17 cellular contexts compared by ENCODE assay signal in the genomic region with DNA sequence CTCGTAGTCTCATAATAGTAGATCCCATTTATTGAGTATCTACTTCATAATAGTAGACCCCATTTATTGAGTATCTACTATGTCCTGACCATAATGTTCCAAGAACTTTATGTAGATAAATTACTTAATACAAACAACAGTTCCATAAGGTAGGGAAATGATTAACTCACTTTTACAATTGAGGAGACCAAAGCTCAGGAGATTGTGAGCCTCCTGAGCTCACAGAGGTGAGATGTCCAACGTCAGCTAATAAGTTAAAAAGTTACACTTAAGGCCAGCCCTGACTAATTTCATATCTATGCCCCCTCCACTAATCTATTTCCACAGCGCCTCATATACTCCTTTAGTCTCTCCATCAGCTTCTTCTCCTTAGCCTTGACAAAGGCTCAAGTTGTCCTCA.
"Had no signal": no experiment of that assay in that cellular context is flagged by ENCODE, and none has a peak within 500 bp of the region (broad histone marks: within the 10 kb centered on the region; RNA-seq: fewer than 3 reads in every experiment).

No MANE protein-coding gene starts in this region.

- H3K27me3 ChIP-seq: dorsolateral prefrontal cortex, gastrocnemius medialis, heart right ventricle, neutrophil, sigmoid colon, tibial artery, upper lobe of right lung had no signal

- H3K9me3 ChIP-seq: gastrocnemius medialis, heart right ventricle, neutrophil, sigmoid colon, tibial artery, upper lobe of right lung had no signal

- H3K36me3 ChIP-seq: gastrocnemius medialis, sigmoid colon, tibial artery, upper lobe of right lung had no signal

- H3K27ac ChIP-seq: gastrocnemius medialis, heart right ventricle, neutrophil, sigmoid colon, tibial artery, upper lobe of right lung had no signal

- H3K27me3 Mint-ChIP-seq: naive thymus-derived CD8-positive, alpha-beta T cell had no signal

- H3K4me1 ChIP-seq: gastrocnemius medialis, sigmoid colon, tibial artery had no signal

- H3K9me3 Mint-ChIP-seq: immature natural killer cell; naive thymus-derived CD8-positive, alpha-beta T cell had no signal

- DNase-seq: central memory CD4-positive, alpha-beta T cell; cortex of kidney; dorsolateral prefrontal cortex; effector CD8-positive, alpha-beta T cell; immature natural killer cell; naive thymus-derived CD8-positive, alpha-beta T cell; posterior cingulate gyrus; stimulated activated CD4-positive, alpha-beta T cell treated with anti-CD3 and anti-CD28 coated beads, Interleukin-12 subunit alpha, Interleukin-12 subunit beta, amount 100 ng/mL, for 4 hours; stimulated activated naive CD4-positive, alpha-beta T cell; upper lobe of right lung had no signal

- ATAC-seq: naive thymus-derived CD8-positive, alpha-beta T cell had no signal

- H3K27ac Mint-ChIP-seq: naive thymus-derived CD8-positive, alpha-beta T cell had no signal

- H3K4me3 Mint-ChIP-seq: immature natural killer cell; naive thymus-derived CD8-positive, alpha-beta T cell had no signal

- H3K4me3 ChIP-seq: dorsolateral prefrontal cortex, gastrocnemius medialis, heart right ventricle, lung, sigmoid colon, skin epidermis, tibial artery, upper lobe of right lung had no signal
